7 cellular contexts compared by ENCODE assay signal in the genomic region with DNA sequence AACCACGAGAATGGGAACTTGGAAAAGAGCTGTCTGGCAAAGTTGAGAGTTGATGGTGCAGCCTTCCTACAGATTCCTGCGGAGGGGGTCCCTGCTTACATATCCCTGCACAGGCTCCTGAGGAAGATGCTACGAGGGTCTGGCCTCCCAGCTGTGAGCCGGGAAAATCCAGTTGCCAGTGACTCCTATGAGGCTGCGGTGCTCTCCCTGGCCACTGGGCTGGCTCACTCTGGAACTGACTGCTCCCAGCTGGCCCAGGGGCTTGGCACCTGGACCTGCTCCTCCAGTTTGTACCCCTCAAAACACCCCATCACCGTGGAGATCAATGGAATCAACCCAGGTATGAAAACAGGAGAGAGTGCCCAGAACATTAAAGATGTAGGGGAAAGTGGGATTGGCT. TPM values are rescaled to one million over a fixed set of nuclear protein-coding genes. Genes with fewer than 3 reads are reported as not detected.
"Had no signal": no experiment of that assay in that cellular context is flagged by ENCODE, and none has a peak within 500 bp of the region (broad histone marks: within the 10 kb centered on the region; RNA-seq: fewer than 3 reads in every experiment).

No MANE protein-coding gene starts in this region.

RNA-seq across cellular contexts. Expression of gene CTAGE6, which starts 37.2 kb away (rescaled TPM):
- total RNA-seq: OCI-LY7, PC-3, PC-9, Right ventricle myocardium inferior, SJCRH30, SJSA1, SK-MEL-5 had no signal
